21 cellular contexts compared by ENCODE assay signal in the genomic region with DNA sequence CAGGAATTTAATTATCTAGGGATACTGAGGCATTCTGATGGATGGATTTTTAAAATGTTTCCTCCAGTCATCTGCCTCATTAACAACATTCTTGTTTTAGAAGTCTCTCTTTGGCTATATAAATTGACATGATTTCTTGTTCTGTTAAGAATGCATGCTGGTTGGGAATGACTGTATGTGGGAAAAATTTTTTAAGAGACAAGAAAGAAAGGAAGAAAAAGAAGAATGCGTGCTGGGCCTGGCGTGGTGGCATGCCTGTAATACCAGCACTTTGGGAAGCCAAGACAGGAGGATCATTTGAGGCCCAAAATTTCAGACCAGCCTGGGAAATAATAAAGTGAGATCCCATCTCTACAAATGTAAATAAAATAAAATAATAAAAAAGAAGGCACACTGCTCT.
DNase-seq lines count a peak whose midpoint lies in the region; ATAC-seq, FAIRE-seq and TF ChIP-seq lines count a peak whose summit lies in the region.
"Had no signal": no experiment of that assay in that cellular context is flagged by ENCODE, and none has a peak within 500 bp of the region (broad histone marks: within the 10 kb centered on the region; RNA-seq: fewer than 3 reads in every experiment).

No MANE protein-coding gene starts in this region.

- no peaks in the 10 kb centered on the region for H3K79me2 ChIP-seq in astrocyte (ENCODE audit: insufficient read depth, low read length)
- H3K79me2 ChIP-seq in trophoblast cell (ENCODE audit: control insufficient read depth, insufficient read depth, low read length, poor library complexity): no peaks in the 10 kb centered on the region

- H3K14ac ChIP-seq in trophoblast cell (ENCODE audit: low read length): no peak overlapping the region

- H2BK120ac ChIP-seq in trophoblast cell (ENCODE audit: insufficient read depth, low read length, poor library complexity): no peak overlapping the region

- no peak overlapping the region for H3K23ac ChIP-seq in trophoblast cell (ENCODE audit: low read length)

- H3K27ac Mint-ChIP-seq in astrocyte (ENCODE audit: unreplicated experiment) (peak overlapping the region; percentile 71), HFFc6 (no peak overlapping the region)
- no peak overlapping the region for H3K27ac Mint-ChIP-seq in stimulated activated memory B cell treated with anti-CD40 and anti-IgM and Interleukin-4, amounts not matched to agents 10 μg/mL and 1 μg/mL and 100 μg/mL, for 72 hours

- H4K12ac ChIP-seq in trophoblast cell (ENCODE audit: low read depth, low read length): no peak overlapping the region

- H2BK5ac ChIP-seq in trophoblast cell (ENCODE audit: low read depth, low read length, poor library complexity): no peak overlapping the region

- ATAC-seq in stimulated activated memory B cell treated with anti-CD40 and anti-IgM and Interleukin-4, amounts not matched to agents 10 μg/mL and 1 μg/mL and 100 μg/mL, for 72 hours: no peak

- DNase-seq in BJ (ENCODE audit: low read depth): peak; percentile 41
- peak; percentile 50 for DNase-seq in astrocyte (ENCODE audit: low read depth)
- DNase-seq in trophoblast cell: peak; percentile 64 to 86
- no peak for DNase-seq in HFFc6
- no peak for DNase-seq in caudate nucleus (lab: John Stamatoyannopoulos, UW)
- DNase-seq: AML-193; BE2C; C1 segment of cervical spinal cord; Calu3; CD4-positive, alpha-beta memory T cell; COR-L47; DMS153; DND-41; EL; GDM1; GOT3 had no signal

- H3K27ac ChIP-seq in astrocyte (ENCODE audit: low read depth, low read length) (no peak overlapping the region), trophoblast cell (ENCODE audit: low read depth, low read length) (no peak overlapping the region), caudate nucleus (ENCODE audit: low read depth, low read length) (no peak overlapping the region)

- no peak overlapping the region for H3K4ac ChIP-seq in trophoblast cell (ENCODE audit: low read depth, low read length)

- TF ChIP-seq CTCF in BJ (IDR thresholded peaks at IDR 0.05; ENCODE audit: insufficient read depth, low read depth, low read length) (no peak), astrocyte (IDR thresholded peaks at IDR 0.05; ENCODE audit: insufficient read depth, low read depth, low read length) (no peak), HFFc6 (IDR thresholded peaks at IDR 0.05) (no peak)

- CTCF ChIA-PET in BJ (lab: Yijun Ruan, JAX): no interaction called here

- H3K79me1 ChIP-seq in trophoblast cell (ENCODE audit: low read length): no peaks in the 10 kb centered on the region

- no peaks in the 10 kb centered on the region for H3K27me3 ChIP-seq in BJ (ENCODE audit: control insufficient read depth, insufficient read depth, low read length)
- H3K27me3 ChIP-seq in astrocyte (ENCODE audit: insufficient read depth, low read length): no peaks in the 10 kb centered on the region
- no peaks in the 10 kb centered on the region for H3K27me3 ChIP-seq in trophoblast cell (ENCODE audit: insufficient read depth, low read length)
- H3K27me3 ChIP-seq: BE2C had no signal

- H3K9ac ChIP-seq in astrocyte (ENCODE audit: low read length) (no peak overlapping the region), trophoblast cell (ENCODE audit: low read length) (no peak overlapping the region)

- H3K36me3 ChIP-seq in BJ (ENCODE audit: control insufficient read depth, insufficient read depth, low read length): no peaks in the 10 kb centered on the region
- H3K36me3 ChIP-seq in astrocyte (ENCODE audit: insufficient read depth, low read length): no peaks in the 10 kb centered on the region
- H3K36me3 ChIP-seq in trophoblast cell (ENCODE audit: control insufficient read depth in 1 of 2, insufficient read depth in 2 of 2, low read length in 2 of 2): peaks cover 0 to 2% of the 10 kb centered on the region in 2 experiments
- H3K36me3 ChIP-seq: BE2C, HAP-1 had no signal

- H3K4me3 Mint-ChIP-seq in astrocyte (ENCODE audit: unreplicated experiment) (no peak overlapping the region), HFFc6 (no peak overlapping the region)
- no peak overlapping the region for H3K4me3 Mint-ChIP-seq in stimulated activated memory B cell treated with anti-CD40 and anti-IgM and Interleukin-4, amounts not matched to agents 10 μg/mL and 1 μg/mL and 100 μg/mL, for 72 hours
- H3K4me3 Mint-ChIP-seq: CD4-positive, alpha-beta memory T cell had no signal

- no CpG with 5 or more reads among the region's 2 CpGs for WGBS in trophoblast cell (ENCODE audit: extremely low coverage, insufficient coverage, insufficient read length)

- H3K4me1 Mint-ChIP-seq in astrocyte (ENCODE audit: low read depth, unreplicated experiment) (peaks cover 3% of the 10 kb centered on the region), HFFc6 (ENCODE audit: low read depth) (no peaks in the 10 kb centered on the region; the same call in 1 of the 2 replicates)
- no peaks in the 10 kb centered on the region for H3K4me1 Mint-ChIP-seq in stimulated activated memory B cell treated with anti-CD40 and anti-IgM and Interleukin-4, amounts not matched to agents 10 μg/mL and 1 μg/mL and 100 μg/mL, for 72 hours
- H3K4me1 Mint-ChIP-seq: CD4-positive, alpha-beta memory T cell had no signal

- no peak overlapping the region for H2BK12ac ChIP-seq in trophoblast cell (ENCODE audit: low read length)

- H3K9me3 ChIP-seq in astrocyte (ENCODE audit: insufficient read depth, low read depth, low read length) (peaks cover 13% of the 10 kb centered on the region), trophoblast cell (ENCODE audit: insufficient read depth, low read depth, low read length) (peaks cover 2% of the 10 kb centered on the region)
- H3K9me3 ChIP-seq: BE2C, HAP-1 had no signal

- POLR2A ChIA-PET in BJ (lab: Charles Lee): no interaction called here

- no peaks in the 10 kb centered on the region for H4K20me1 ChIP-seq in astrocyte (ENCODE audit: insufficient read depth, low read length)

- no peak overlapping the region for H3K18ac ChIP-seq in trophoblast cell (ENCODE audit: low read length)

- no peak overlapping the region for H2AFZ ChIP-seq in astrocyte (ENCODE audit: low read depth, low read length)
- no peak overlapping the region for H2AFZ ChIP-seq in trophoblast cell (ENCODE audit: insufficient read depth, low read length, poor library complexity)

- FAIRE-seq in astrocyte (lab: Jason Lieb, UNC): no peak
- FAIRE-seq: GM12891, GM18507, H54 had no signal

- H4K91ac ChIP-seq in trophoblast cell (ENCODE audit: low read depth, low read length): no peak overlapping the region

- H3K36me3 Mint-ChIP-seq in astrocyte (ENCODE audit: low read depth, unreplicated experiment): peaks cover 4% of the 10 kb centered on the region
- H3K36me3 Mint-ChIP-seq in HFFc6 (ENCODE audit: low read depth): peaks cover 32% of the 10 kb centered on the region
- no peaks in the 10 kb centered on the region for H3K36me3 Mint-ChIP-seq in stimulated activated memory B cell treated with anti-CD40 and anti-IgM and Interleukin-4, amounts not matched to agents 10 μg/mL and 1 μg/mL and 100 μg/mL, for 72 hours
- H3K36me3 Mint-ChIP-seq: CD4-positive, alpha-beta memory T cell had no signal

- H3K4me2 ChIP-seq in astrocyte (ENCODE audit: low read length): no peak overlapping the region
- H3K4me2 ChIP-seq in trophoblast cell (ENCODE audit: low read length): no peak overlapping the region

- H3K4me3 ChIP-seq in BJ (ENCODE audit: low read depth, low read length) (no peak overlapping the region), astrocyte (ENCODE audit: insufficient read depth, low read depth, low read length) (no peak overlapping the region), trophoblast cell (ENCODE audit: low read depth, low read length) (no peak overlapping the region)
- H3K4me3 ChIP-seq: HAP-1 had no signal

- no peaks in the 10 kb centered on the region for H3K27me3 Mint-ChIP-seq in astrocyte (ENCODE audit: low read depth, unreplicated experiment)
- H3K27me3 Mint-ChIP-seq in HFFc6 (ENCODE audit: insufficient read depth): no peaks in the 10 kb centered on the region
- no peaks in the 10 kb centered on the region for H3K27me3 Mint-ChIP-seq in stimulated activated memory B cell treated with anti-CD40 and anti-IgM and Interleukin-4, amounts not matched to agents 10 μg/mL and 1 μg/mL and 100 μg/mL, for 72 hours
- H3K27me3 Mint-ChIP-seq: CD4-positive, alpha-beta memory T cell had no signal

- H3K4me1 ChIP-seq in astrocyte (ENCODE audit: insufficient read depth, low read length) (no peaks in the 10 kb centered on the region), trophoblast cell (ENCODE audit: control insufficient read depth in 1 of 2, insufficient read depth in 2 of 2, low read length in 2 of 2) (no peaks in the 10 kb centered on the region)
- H3K4me1 ChIP-seq: BE2C, HAP-1 had no signal

- no peak overlapping the region for H2AK5ac ChIP-seq in trophoblast cell (ENCODE audit: low read length)

- H4K8ac ChIP-seq in trophoblast cell (ENCODE audit: low read depth, low read length): no peak overlapping the region

- H3K9me3 Mint-ChIP-seq in astrocyte (ENCODE audit: unreplicated experiment) (peaks cover 22% of the 10 kb centered on the region), HFFc6 (peaks cover 24% of the 10 kb centered on the region)
- peaks cover 12% of the 10 kb centered on the region for H3K9me3 Mint-ChIP-seq in stimulated activated memory B cell treated with anti-CD40 and anti-IgM and Interleukin-4, amounts not matched to agents 10 μg/mL and 1 μg/mL and 100 μg/mL, for 72 hours

Comparison
In these comparisons a context has a peak if more than half of its experiments do, and no peak if none do; other contexts are left out.
1. DNase-seq: peak in BJ (single experiment), astrocyte (single experiment) and trophoblast cell (2 of 2); none in HFFc6 (single experiment) and caudate nucleus (0 of 61).